Comparison of ENCODE assay signal across 14 cellular contexts in the genomic region with DNA sequence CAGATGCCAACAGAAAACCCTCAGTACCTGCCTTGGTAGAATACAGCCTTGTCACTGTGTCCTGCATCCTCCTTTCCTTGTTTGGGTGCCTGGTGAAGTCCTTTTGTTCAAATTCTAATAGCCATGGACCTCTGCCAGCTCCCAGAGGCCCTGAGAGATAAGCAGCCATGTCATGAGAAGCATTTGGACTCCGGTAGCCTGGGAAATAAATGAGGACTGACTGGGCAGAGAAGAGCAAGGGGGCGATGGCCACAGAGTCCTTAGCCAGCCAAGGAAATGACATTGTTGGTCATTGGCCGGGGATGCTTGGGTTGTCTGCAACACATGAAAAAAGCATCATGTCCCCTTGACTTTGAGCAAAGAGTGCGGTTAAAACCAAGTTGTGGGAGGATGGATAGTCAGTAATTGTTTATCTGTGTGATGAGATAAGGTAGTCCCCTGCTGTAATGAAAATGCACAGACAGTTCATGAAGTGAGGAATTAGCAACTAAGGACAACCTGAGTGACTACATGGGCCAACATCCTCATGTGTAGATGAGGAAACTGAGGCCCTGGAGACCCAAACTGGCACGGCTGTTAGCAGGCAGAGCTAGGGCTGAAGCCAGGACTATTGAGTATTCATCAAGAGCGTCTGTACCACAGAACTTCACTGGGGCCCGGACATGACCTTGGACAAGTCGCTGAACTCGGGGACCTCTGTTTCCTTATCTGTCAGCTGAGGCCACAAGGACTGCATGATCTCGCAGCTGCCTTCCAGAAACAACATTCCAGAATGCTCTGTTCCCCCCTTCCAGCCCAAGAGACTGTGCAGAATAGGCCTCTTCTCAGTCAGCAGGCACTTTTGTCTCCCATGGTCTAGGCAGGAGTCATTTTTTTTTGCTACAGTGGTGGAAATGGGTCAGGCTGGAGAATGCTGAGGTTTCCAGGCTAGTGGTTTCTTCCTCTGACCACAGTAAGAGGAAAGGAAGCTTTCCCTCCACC.
A peak's percentile ranks its signal among the peaks of the same experiment; 100 is the strongest.
DNase-seq lines count a peak whose midpoint lies in the region; ATAC-seq, FAIRE-seq and TF ChIP-seq lines count a peak whose summit lies in the region.
"Had no signal": no experiment of that assay in that cellular context is flagged by ENCODE, and none has a peak within 500 bp of the region (broad histone marks: within the 10 kb centered on the region; RNA-seq: fewer than 3 reads in every experiment).

No MANE protein-coding gene starts in this region.

- ATAC-seq in left cardiac atrium (peak; percentile 73 to 77), pancreas (peak; percentile 15 to 54 (median 40)), GM18868 (IDR thresholded peaks at IDR 0.05; ENCODE audit: unreplicated experiment) (no peak)

- in situ Hi-C loops in astrocyte of the cerebellum (cut with HindIII; ENCODE audit: low sequenced_read_pairs), result no loop called here

- DNase-seq in HT1080 (ENCODE audit: low read depth) (peak; percentile 11), astrocyte of the cerebellum (ENCODE audit: low read depth) (peak; percentile 44), left cardiac atrium (peak; percentile 67), pancreas (peak in 4 of 6 donors; percentile 46 to 68 (median 50)), HPDE6-E6E7 (ENCODE audit: extremely low spot score) (no peak)
- DNase-seq in activated CD4-positive, alpha-beta T cell treated with anti-CD3 and anti-CD28 coated beads for 48 hours, result no peak
- DNase-seq in activated naive CD4-positive, alpha-beta T cell treated with anti-CD3 and anti-CD28 coated beads for 36 hours, result no peak
- DNase-seq: activated CD4-positive, CD25-positive, alpha-beta regulatory T cell treated with anti-CD3 and anti-CD28 coated beads, Interleukin-2, amount 50 U/mL, for 72 hours; effector CD4-positive, alpha-beta T cell; lower lobe of right lung; NCI-H2081; stimulated activated CD4-positive, alpha-beta T cell treated with anti-CD3 and anti-CD28 coated beads, Interleukin-15, amount 100 ng/mL, for 24 hours had no signal

- no peak overlapping the region for H3K4me3 ChIP-seq in astrocyte of the cerebellum (ENCODE audit: low read depth, low read length)
- no peak overlapping the region for H3K4me3 ChIP-seq in pancreas
- H3K4me3 ChIP-seq: lower lobe of right lung had no signal

- WGBS in pancreas, 2 donors, result 37% methylated on average over 10 of the region's 10 CpGs

- no peaks in the 10 kb centered on the region for H3K36me3 Mint-ChIP-seq in activated naive CD4-positive, alpha-beta T cell treated with anti-CD3 and anti-CD28 coated beads for 36 hours (ENCODE audit: low read depth)

- no peak overlapping the region for H3K4me3 Mint-ChIP-seq in activated naive CD4-positive, alpha-beta T cell treated with anti-CD3 and anti-CD28 coated beads for 36 hours
- H3K4me3 Mint-ChIP-seq: type B pancreatic cell had no signal

- H3K27ac ChIP-seq in pancreas, result peak overlapping the region in 2 of 4 donors; percentile 44 to 60
- H3K27ac ChIP-seq: lower lobe of right lung had no signal

- intact Hi-C loops in left cardiac atrium (cut with DNase I) (no loop called here), pancreas (cut with DNase I) (no loop called here)
- intact Hi-C loops in activated naive CD4-positive, alpha-beta T cell treated with anti-CD3 and anti-CD28 coated beads for 36 hours (cut with micrococcal nuclease), result loop anchor here (10.0 kb wide), 1 partner anchor 236 kb away; no protein-coding TSS in a partner anchor

- FAIRE-seq in pancreas (lab: Jason Lieb, UNC), result no peak

- peaks cover 6% of the 10 kb centered on the region for H3K27me3 Mint-ChIP-seq in activated naive CD4-positive, alpha-beta T cell treated with anti-CD3 and anti-CD28 coated beads for 36 hours (ENCODE audit: low read depth)

- no peaks in the 10 kb centered on the region for H3K9me3 ChIP-seq in pancreas
- H3K9me3 ChIP-seq: lower lobe of right lung had no signal

- TF ChIP-seq CTCF in astrocyte of the cerebellum (IDR thresholded peaks at IDR 0.05; ENCODE audit: low read depth, low read length, missing control alignments) (no peak), pancreas (IDR thresholded peaks at IDR 0.05) (no peak)

- H3K9me3 Mint-ChIP-seq in activated naive CD4-positive, alpha-beta T cell treated with anti-CD3 and anti-CD28 coated beads for 36 hours, result no peaks in the 10 kb centered on the region
- H3K9me3 Mint-ChIP-seq: type B pancreatic cell had no signal

- no peaks in the 10 kb centered on the region for H3K36me3 ChIP-seq in pancreas
- H3K36me3 ChIP-seq: lower lobe of right lung had no signal

- no peaks in the 10 kb centered on the region for H3K27me3 ChIP-seq in pancreas

- peaks cover 17 to 46% (median 37%) of the 10 kb centered on the region in 3 donors for H3K4me1 ChIP-seq in pancreas

- no peaks in the 10 kb centered on the region for H3K4me1 Mint-ChIP-seq in activated naive CD4-positive, alpha-beta T cell treated with anti-CD3 and anti-CD28 coated beads for 36 hours (ENCODE audit: low read depth)

- H3K27ac Mint-ChIP-seq in activated naive CD4-positive, alpha-beta T cell treated with anti-CD3 and anti-CD28 coated beads for 36 hours, result no peak overlapping the region
- H3K27ac Mint-ChIP-seq: type B pancreatic cell had no signal

- CTCF ChIA-PET in activated naive CD4-positive, alpha-beta T cell treated with anti-CD3 and anti-CD28 coated beads for 36 hours (lab: Charles Lee), result no interaction called here

Comparison
In these comparisons a context has a peak if more than half of its experiments do, and no peak if none do; other contexts are left out.
1. DNase-seq: peak in HT1080 (single experiment), astrocyte of the cerebellum (single experiment), left cardiac atrium (single experiment) and pancreas (4 of 6); none in HPDE6-E6E7 (single experiment), activated CD4-positive, alpha-beta T cell treated with anti-CD3 and anti-CD28 coated beads for 48 hours (single experiment) and activated naive CD4-positive, alpha-beta T cell treated with anti-CD3 and anti-CD28 coated beads for 36 hours (single experiment).